ENCODE assay signal across 17 cellular contexts in genomic region chr1:221087919-221088318, GRCh38.
DNase-seq lines count a peak whose midpoint lies in the region; ATAC-seq and TF ChIP-seq lines count a peak whose summit lies in the region.
"Had no signal": no experiment of that assay in that cellular context is flagged by ENCODE, and none has a peak within 500 bp of the region (broad histone marks: within the 10 kb centered on the region; RNA-seq: fewer than 3 reads in every experiment).

No MANE protein-coding gene starts in this region.

- no peaks in the 10 kb centered on the region for H3K4me1 Mint-ChIP-seq in Caco-2 (ENCODE audit: low read depth, unreplicated experiment)
- H3K4me1 Mint-ChIP-seq in CD14-positive monocyte: peaks cover 25% of the 10 kb centered on the region
- H3K4me1 Mint-ChIP-seq: H9 had no signal

- no peak overlapping the region for H3K27ac ChIP-seq in PC-9
- no peak overlapping the region for H3K27ac ChIP-seq in fibroblast of lung (ENCODE audit: insufficient read depth, low read length)
- H3K27ac ChIP-seq: BLaER1 treated with 17β-estradiol and CSF1 and Interleukin-3, amounts not matched to agents 10 nM and 100 nM had no signal

- H3K4me3 ChIP-seq in PC-9 (no peak overlapping the region), fibroblast of lung (replicated peaks in 1 of 4; ENCODE audit: control extremely low read depth in 1 of 4, insufficient read depth in 1 of 4, low read depth in 3 of 4, low read length in 4 of 4) (no peak overlapping the region), Caco-2 (ENCODE audit: low read depth, low read length) (no peak overlapping the region)
- H3K4me3 ChIP-seq: BLaER1 treated with 17β-estradiol and CSF1 and Interleukin-3, amounts not matched to agents 10 nM and 100 nM had no signal

- H3K4me2 ChIP-seq in PC-9: peak overlapping the region; percentile 20; the same call in 1 of the 2 replicates
- H3K4me2 ChIP-seq in fibroblast of lung (ENCODE audit: extremely low read depth, insufficient read depth, low read length): peak overlapping the region; percentile 11
- H3K4me2 ChIP-seq: BLaER1 treated with 17β-estradiol and CSF1 and Interleukin-3, amounts not matched to agents 10 nM and 100 nM had no signal

- CTCF ChIA-PET in PC-9 (lab: Charles Lee): no interaction called here
- CTCF ChIA-PET in Caco-2 (lab: Charles Lee): no interaction called here

- H3K9me3 Mint-ChIP-seq in Caco-2 (ENCODE audit: unreplicated experiment) (no peaks in the 10 kb centered on the region), CD14-positive monocyte (peaks cover 3 to 13% (median 8%) of the 10 kb centered on the region in 7 donors)
- H3K9me3 Mint-ChIP-seq: H9 had no signal

- POLR2A ChIA-PET in PC-9 (lab: Charles Lee; ENCODE audit: unreplicated experiment): no interaction called here
- POLR2A ChIA-PET in Caco-2 (lab: Charles Lee): no interaction called here

- BruUV-seq in PC-9 (replicated peaks; lab: Mats Ljungman, UMichigan) (no TSS peak), Caco-2 (replicated peaks; lab: Mats Ljungman, UMichigan) (no TSS peak)

- H3K36me3 ChIP-seq in PC-9 (ENCODE audit: low read depth): no peaks in the 10 kb centered on the region
- H3K36me3 ChIP-seq in fibroblast of lung (ENCODE audit: control insufficient read depth, insufficient read depth, low read length): no peaks in the 10 kb centered on the region
- no peaks in the 10 kb centered on the region for H3K36me3 ChIP-seq in Caco-2 (ENCODE audit: control insufficient read depth, insufficient read depth, low read length)
- H3K36me3 ChIP-seq: BLaER1 treated with 17β-estradiol and CSF1 and Interleukin-3, amounts not matched to agents 10 nM and 100 nM had no signal

- no peak overlapping the region for H3K9ac ChIP-seq in fibroblast of lung (ENCODE audit: insufficient read depth, low read length)
- H3K9ac ChIP-seq: BLaER1 treated with 17β-estradiol and CSF1 and Interleukin-3, amounts not matched to agents 10 nM and 100 nM had no signal

- H4K20me1 ChIP-seq in PC-9 (ENCODE audit: insufficient read depth) (no peaks in the 10 kb centered on the region; the same call in 1 of the 2 replicates), fibroblast of lung (ENCODE audit: control insufficient read depth, extremely low read depth, insufficient read depth, low read length) (no peaks in the 10 kb centered on the region)
- H4K20me1 ChIP-seq: BLaER1 treated with 17β-estradiol and CSF1 and Interleukin-3, amounts not matched to agents 10 nM and 100 nM had no signal

- intact Hi-C loops in PC-9 (cut with micrococcal nuclease; ENCODE audit: unreplicated experiment): no loop called here
- intact Hi-C loops in Caco-2 (cut with micrococcal nuclease; ENCODE audit: unreplicated experiment): no loop called here
- intact Hi-C loops in CD14-positive monocyte (cut with micrococcal nuclease): no loop called here

- H3K9me3 ChIP-seq in PC-9 (ENCODE audit: insufficient read depth, low read depth) (no peaks in the 10 kb centered on the region), fibroblast of lung (ENCODE audit: control insufficient read depth, insufficient read depth, low read depth, low read length) (no peaks in the 10 kb centered on the region), Caco-2 (no peaks in the 10 kb centered on the region)

- H3K27me3 Mint-ChIP-seq in Caco-2 (ENCODE audit: insufficient read depth, unreplicated experiment) (peaks cover 8% of the 10 kb centered on the region), CD14-positive monocyte (ENCODE audit: low read depth in 3 of 3) (peaks cover 0 to 3% (median 0%) of the 10 kb centered on the region in 3 donors)

- no peak for TF ChIP-seq CTCF in PC-9 (conservative IDR thresholded peaks at IDR 0.05)
- no peak for TF ChIP-seq CTCF in fibroblast of lung (conservative IDR thresholded peaks at IDR 0.05 in 1 of 2, IDR thresholded peaks at IDR 0.05 in 1 of 2; ENCODE audit: low read depth in 1 of 2, low read length in 2 of 2)
- no peak for TF ChIP-seq CTCF in Caco-2 (IDR thresholded peaks at IDR 0.05; ENCODE audit: insufficient read depth in 1 of 2, low read depth in 1 of 2, low read length in 1 of 2, severe bottlenecking in 1 of 2, unreplicated experiment in 1 of 2)
- no peak for TF ChIP-seq CTCF in CD14-positive monocyte (IDR thresholded peaks at IDR 0.05)

- peaks cover 3% of the 10 kb centered on the region; the same call in 1 of the 2 replicates for H3K9me2 ChIP-seq in PC-9 (ENCODE audit: insufficient read depth)

- H2AFZ ChIP-seq in PC-9: peak overlapping the region; percentile 65
- H2AFZ ChIP-seq in fibroblast of lung (ENCODE audit: low read length): no peak overlapping the region

- H3K27me3 ChIP-seq in PC-9 (ENCODE audit: insufficient read depth, low read depth) (no peaks in the 10 kb centered on the region), fibroblast of lung (ENCODE audit: control insufficient read depth, insufficient read depth, low read length) (no peaks in the 10 kb centered on the region), Caco-2 (replicated peaks; ENCODE audit: control insufficient read depth, insufficient read depth, low read length) (no peaks in the 10 kb centered on the region)
- H3K27me3 ChIP-seq: BLaER1 treated with 17β-estradiol and CSF1 and Interleukin-3, amounts not matched to agents 10 nM and 100 nM had no signal

- no peak overlapping the region for H3K27ac Mint-ChIP-seq in Caco-2 (ENCODE audit: unreplicated experiment)
- H3K27ac Mint-ChIP-seq in CD14-positive monocyte: no peak overlapping the region
- H3K27ac Mint-ChIP-seq: H9 had no signal

- H3K36me3 Mint-ChIP-seq in Caco-2 (ENCODE audit: insufficient read depth, unreplicated experiment): no peaks in the 10 kb centered on the region
- H3K36me3 Mint-ChIP-seq in CD14-positive monocyte: peaks cover 0 to 2% of the 10 kb centered on the region in 2 donors

- H3K4me1 ChIP-seq in PC-9 (replicated peaks; ENCODE audit: insufficient read depth) (peaks cover 25% of the 10 kb centered on the region), fibroblast of lung (ENCODE audit: control insufficient read depth, extremely low read depth, insufficient read depth, low read length) (peaks cover 12% of the 10 kb centered on the region), Caco-2 (no peaks in the 10 kb centered on the region)

- ATAC-seq in HG03039 (IDR thresholded peaks at IDR 0.05; ENCODE audit: unreplicated experiment) (no peak), GM19463 (IDR thresholded peaks at IDR 0.05; ENCODE audit: unreplicated experiment) (no peak)
- ATAC-seq: Panc1 had no signal

- peak; percentile 81 for DNase-seq in ELR (ENCODE audit: low read depth)
- DNase-seq in PC-9: no peak
- DNase-seq in fibroblast of lung (ENCODE audit: low read depth in 2 of 2): peak in 1 of 2 donors; percentile 60
- no peak for DNase-seq in Caco-2
- no peak for DNase-seq in CD14-positive monocyte (ENCODE audit: low spot score)
- DNase-seq: DMS153, H9, KBM-7, NCI-H1417 treated with DMSO at 0.1 percent for 48 hours, NCI-H2029, NCI-H2171, NCI-H774, Right ventricle myocardium superior had no signal

- H3F3A ChIP-seq in PC-9 (ENCODE audit: insufficient read depth, low read depth): peaks cover 5% of the 10 kb centered on the region; the same call in 1 of the 2 replicates

- H3K4me3 Mint-ChIP-seq in Caco-2 (ENCODE audit: unreplicated experiment): no peak overlapping the region
- H3K4me3 Mint-ChIP-seq in CD14-positive monocyte: no peak overlapping the region
- H3K4me3 Mint-ChIP-seq: H9 had no signal

- H3K79me2 ChIP-seq in PC-9 (ENCODE audit: low read depth) (no peaks in the 10 kb centered on the region), fibroblast of lung (ENCODE audit: control insufficient read depth, insufficient read depth, low read length) (no peaks in the 10 kb centered on the region)
